ENCODE assay signal across 2 cellular contexts in genomic region chr1:150798509-150798908, GRCh38.
TF ChIP-seq lines count a peak whose summit lies in the region.

No MANE protein-coding gene starts in this region.

TF ChIP-seq in K562, 482 proteins besides CTCF, POLR2A, EP300 and RAD21 (continued from another document):
- peak; percentile 20; the same call in 1 of the 2 replicates for TF ChIP-seq RFX1 (IDR thresholded peaks at IDR 0.05)
- TF ChIP-seq MEIS2 (IDR thresholded peaks at IDR 0.05; ENCODE audit: partially characterized antibody) = peak; percentile 33
- TF ChIP-seq ZNF449 (CRISPR knock-in tag; IDR thresholded peaks at IDR 0.05) = no peak

TF ChIP-seq in SK-N-SH, 30 proteins besides CTCF, POLR2A, EP300 and RAD21:
- TF ChIP-seq MAX (IDR thresholded peaks at IDR 0.05; ENCODE audit: low read depth) (no peak), RXRA (IDR thresholded peaks at IDR 0.05; ENCODE audit: borderline replicate concordance, low read depth) (no peak), MXI1 (IDR thresholded peaks at IDR 0.05; ENCODE audit: low read depth, low read length) (no peak), POLR2AphosphoS5 (IDR thresholded peaks at IDR 0.05; ENCODE audit: low read depth, low read length) (no peak), TEAD4 (IDR thresholded peaks at IDR 0.05; ENCODE audit: borderline replicate concordance, insufficient read depth) (no peak), GABPA (IDR thresholded peaks at IDR 0.05; ENCODE audit: low read depth) (no peak), USF1 (IDR thresholded peaks at IDR 0.05; ENCODE audit: borderline replicate concordance, low read depth) (no peak), USF2 (IDR thresholded peaks at IDR 0.05; ENCODE audit: borderline replicate concordance, low read depth, low read length) (no peak), TAF1 (IDR thresholded peaks at IDR 0.05; ENCODE audit: borderline replicate concordance, low read depth, low read length) (no peak), NFIC (IDR thresholded peaks at IDR 0.05; ENCODE audit: borderline replicate concordance) (no peak), TCF12 (IDR thresholded peaks at IDR 0.05) (no peak), FOXJ3 (CRISPR knock-in tag; IDR thresholded peaks at IDR 0.05) (no peak), FOXM1 (IDR thresholded peaks at IDR 0.05; ENCODE audit: low read depth) (no peak), PBX3 (IDR thresholded peaks at IDR 0.05) (no peak)
